Comparison of ENCODE assay signal across 21 cellular contexts in the genomic region with DNA sequence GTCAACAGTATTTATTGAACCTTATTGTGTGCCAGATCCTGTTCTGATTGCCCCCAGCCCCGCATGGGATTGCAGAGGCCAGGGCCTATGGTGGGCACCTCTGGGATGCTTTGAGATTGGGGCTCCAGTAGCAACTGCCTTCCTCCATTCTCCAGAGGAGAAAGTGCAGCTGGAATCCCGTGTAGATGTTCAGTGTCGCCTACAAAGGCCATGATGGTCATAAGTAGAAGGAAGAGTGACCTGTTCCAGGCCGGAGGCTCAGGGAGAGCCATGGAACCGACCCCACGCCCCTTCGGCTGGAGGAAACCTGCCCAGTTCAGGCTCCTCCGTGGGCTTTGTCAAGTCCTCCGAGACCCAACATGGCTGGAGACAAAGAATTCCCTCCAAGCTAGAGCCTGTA.
"Had no signal": no experiment of that assay in that cellular context is flagged by ENCODE, and none has a peak within 500 bp of the region (broad histone marks: within the 10 kb centered on the region; RNA-seq: fewer than 3 reads in every experiment).

No MANE protein-coding gene starts in this region.

- H3K4me1 Mint-ChIP-seq: naive B cell had no signal

- ATAC-seq: gastrocnemius medialis, left cardiac atrium, left lung, lower lobe of right lung, mucosa of descending colon had no signal

- DNase-seq: colonic mucosa; cortex of kidney; dermis blood vessel endothelial cell; dorsolateral prefrontal cortex; effector CD4-positive, alpha-beta T cell; effector memory CD4-positive, alpha-beta T cell; esophagus squamous epithelium; foreskin fibroblast; foreskin melanocyte; gastrocnemius medialis; glutamatergic neuron; head of caudate nucleus; heart right ventricle; hippocampal formation; left cardiac atrium; left lung; left ventricle myocardium superior; lower lobe of right lung; mesenchymal stem cell; mucosa of descending colon; naive B cell had no signal

- H3K9me3 Mint-ChIP-seq: naive B cell had no signal

- H3K4me3 ChIP-seq: colonic mucosa, dorsolateral prefrontal cortex, esophagus squamous epithelium, gastrocnemius medialis, heart right ventricle, left lung, lower lobe of right lung, mucosa of descending colon had no signal

- H3K36me3 ChIP-seq: colonic mucosa, esophagus squamous epithelium, gastrocnemius medialis, heart right ventricle, left lung, lower lobe of right lung had no signal

- H3K9me3 ChIP-seq: colonic mucosa, esophagus squamous epithelium, gastrocnemius medialis, lower lobe of right lung, mucosa of descending colon had no signal

- H3K36me3 Mint-ChIP-seq: naive B cell had no signal

- H3K27ac Mint-ChIP-seq: naive B cell had no signal

- H3K27me3 ChIP-seq: colonic mucosa, dorsolateral prefrontal cortex, esophagus squamous epithelium, gastrocnemius medialis, heart right ventricle, left lung had no signal

- H3K4me1 ChIP-seq: colonic mucosa, gastrocnemius medialis had no signal

- H3K27ac ChIP-seq: colonic mucosa, esophagus squamous epithelium, gastrocnemius medialis, left lung, lower lobe of right lung had no signal
